1 cellular context compared by ENCODE assay signal in genomic region chr2:200352631-200353030, GRCh38.
TF ChIP-seq lines count a peak whose summit lies in the region.

No MANE protein-coding gene starts in this region.

TF ChIP-seq in HepG2, 621 proteins besides CTCF, POLR2A, EP300 and RAD21 (continued from another document):
- TF ChIP-seq RBM22 (optimal IDR thresholded peaks at IDR 0.05; ENCODE audit: low read length) = peak; percentile 57
- no peak for TF ChIP-seq ZNF567 (CRISPR knock-in tag; IDR thresholded peaks at IDR 0.05; ENCODE audit: borderline replicate concordance)
- peak; percentile 36; the same call in 1 of the 2 replicates for TF ChIP-seq GATAD2A (CRISPR knock-in tag; IDR thresholded peaks at IDR 0.05)
- TF ChIP-seq SIN3B (IDR thresholded peaks at IDR 0.05; ENCODE audit: low read length) = no peak
- TF ChIP-seq TARDBP (CRISPR knock-in tag; IDR thresholded peaks at IDR 0.05) = 0 out of 2 replicates have a peak, but pooled peaks have one; percentile 23
- 0 out of 2 replicates have a peak, but pooled peaks have one; percentile 16 for TF ChIP-seq PATZ1 (CRISPR knock-in tag; IDR thresholded peaks at IDR 0.05)
- TF ChIP-seq ZNF362 (CRISPR knock-in tag; IDR thresholded peaks at IDR 0.05; ENCODE audit: borderline replicate concordance) = peak; percentile 63; the same call in 1 of the 2 replicates
- peak; percentile 83; the same call in 1 of the 2 replicates for TF ChIP-seq PITX1 (CRISPR knock-in tag; IDR thresholded peaks at IDR 0.05)
- no peak for TF ChIP-seq ZNF768 (CRISPR knock-in tag; IDR thresholded peaks at IDR 0.05)
- TF ChIP-seq ISL2 (CRISPR knock-in tag; IDR thresholded peaks at IDR 0.05) = 0 out of 2 replicates have a peak, but pooled peaks have one; percentile 17
- no peak for TF ChIP-seq E2F5 (CRISPR knock-in tag; conservative IDR thresholded peaks at IDR 0.05)
- no peak for TF ChIP-seq TEF (CRISPR knock-in tag; IDR thresholded peaks at IDR 0.05)
- TF ChIP-seq TBX2 (CRISPR knock-in tag; IDR thresholded peaks at IDR 0.05; ENCODE audit: borderline replicate concordance) = 0 out of 2 replicates have a peak, but pooled peaks have one; percentile 24
- peak; percentile 48 for TF ChIP-seq ZEB1 (IDR thresholded peaks at IDR 0.05; ENCODE audit: insufficient replicate concordance, low read depth)
- TF ChIP-seq BCL6 (CRISPR knock-in tag; IDR thresholded peaks at IDR 0.05) = peak; percentile 59
- TF ChIP-seq SMAD9 (CRISPR knock-in tag; IDR thresholded peaks at IDR 0.05) = no peak
- TF ChIP-seq DBP (CRISPR knock-in tag; IDR thresholded peaks at IDR 0.05; ENCODE audit: not compliant biosample characterization) = no peak
- TF ChIP-seq ZNF451 (CRISPR knock-in tag; IDR thresholded peaks at IDR 0.05) = no peak
- no peak for TF ChIP-seq SP140L (CRISPR knock-in tag; IDR thresholded peaks at IDR 0.05; ENCODE audit: borderline replicate concordance)
